11 cellular contexts compared by ENCODE assay signal in the genomic region with DNA sequence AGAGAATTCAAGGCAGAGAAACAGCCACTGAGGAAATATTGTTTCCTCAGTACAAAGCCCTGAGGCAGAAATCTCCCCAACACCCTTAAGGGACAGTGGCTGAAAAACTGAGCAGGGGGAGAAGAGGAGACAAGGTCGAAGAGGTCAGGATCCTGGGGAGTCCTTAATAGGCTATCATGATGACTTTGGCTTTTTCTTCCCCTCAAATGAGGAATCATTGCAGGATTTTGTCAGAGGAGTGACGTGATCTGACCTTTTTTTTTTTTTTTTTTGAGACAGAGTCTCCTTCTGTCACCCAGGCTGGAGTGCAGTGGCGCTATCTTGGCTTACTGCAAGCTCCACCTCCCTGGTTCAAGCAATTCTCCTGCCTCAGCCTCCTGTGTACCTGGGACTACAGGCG. TPM values are rescaled to one million over a fixed set of nuclear protein-coding genes. Genes with fewer than 3 reads are reported as not detected.
DNase-seq lines count a peak whose midpoint lies in the region; ATAC-seq and TF ChIP-seq lines count a peak whose summit lies in the region.
"Had no signal": no experiment of that assay in that cellular context is flagged by ENCODE, and none has a peak within 500 bp of the region (broad histone marks: within the 10 kb centered on the region; RNA-seq: fewer than 3 reads in every experiment).

No MANE protein-coding gene starts in this region.

- H3K4me1 ChIP-seq in CD4-positive, CD25-positive, alpha-beta regulatory T cell (ENCODE audit: control insufficient read depth, insufficient read depth, low read length, poor library complexity, severe bottlenecking) = peaks cover 39% of the 10 kb centered on the region
- H3K4me1 ChIP-seq in IMR-90 (ENCODE audit: control insufficient read depth, insufficient read depth, low read length) = peaks cover 9% of the 10 kb centered on the region
- peaks cover 38% of the 10 kb centered on the region for H3K4me1 ChIP-seq in osteoblast (ENCODE audit: insufficient read depth, low read length)

- ATAC-seq in CD4-positive, CD25-positive, alpha-beta regulatory T cell (ENCODE audit: low read depth in 2 of 2) = no peak
- ATAC-seq in IMR-90 (ENCODE audit: low read depth) (no peak), left colon (no peak), HG03196 (IDR thresholded peaks at IDR 0.05; ENCODE audit: unreplicated experiment) (no peak)

- H3K4me3 ChIP-seq in CD4-positive, CD25-positive, alpha-beta regulatory T cell (ENCODE audit: low read depth, low read length) = no peak overlapping the region
- H3K4me3 ChIP-seq in IMR-90 (ENCODE audit: insufficient read depth, low read depth, low read length) (no peak overlapping the region), osteoblast (ENCODE audit: insufficient read depth, low read length) (no peak overlapping the region)

- peaks cover 26% of the 10 kb centered on the region for H3K36me3 ChIP-seq in CD4-positive, CD25-positive, alpha-beta regulatory T cell (ENCODE audit: control insufficient read depth, insufficient read depth, low read length)
- H3K36me3 ChIP-seq in IMR-90 (ENCODE audit: control insufficient read depth, insufficient read depth, low read length) = peaks cover 24% of the 10 kb centered on the region
- H3K36me3 ChIP-seq in osteoblast (ENCODE audit: insufficient read depth, low read length) = peaks cover 24% of the 10 kb centered on the region

- dilution Hi-C loops in IMR-90 (cut with HindIII; ENCODE audit: low sequenced_read_pairs, unreplicated experiment) = no loop called here

- H4K20me1 ChIP-seq in IMR-90 (ENCODE audit: insufficient read depth, low read length) (peaks cover 96% of the 10 kb centered on the region), osteoblast (ENCODE audit: insufficient read depth, low read length) (peaks cover 88% of the 10 kb centered on the region)

- no peak overlapping the region for H3K18ac ChIP-seq in IMR-90 (ENCODE audit: low read depth, low read length)

- H2AFZ ChIP-seq in IMR-90 (replicated peaks; ENCODE audit: low read length, poor library complexity) (no peak overlapping the region), osteoblast (ENCODE audit: low read length) (no peak overlapping the region)

- no peak overlapping the region for H2BK120ac ChIP-seq in IMR-90 (ENCODE audit: low read depth, low read length)

- CTCF ChIA-PET in IMR-90 (lab: Yijun Ruan, JAX) (interaction anchor here (1.1 to 1.7 kb wide), 2 partner anchors 9 to 16 kb away, joined by 3 read pairs; no protein-coding TSS in a partner anchor), Calu3 (lab: Charles Lee) (no interaction called here)

- H3K27me3 ChIP-seq in CD4-positive, CD25-positive, alpha-beta regulatory T cell (ENCODE audit: control insufficient read depth, insufficient read depth, low read length) = no peaks in the 10 kb centered on the region
- H3K27me3 ChIP-seq in IMR-90 (ENCODE audit: control insufficient read depth, insufficient read depth, low read length) (no peaks in the 10 kb centered on the region), osteoblast (ENCODE audit: insufficient read depth, low read length) (no peaks in the 10 kb centered on the region)

- in situ Hi-C loops in IMR-90 (cut with MboI; ENCODE audit: low sequenced_read_pairs) = no loop called here

- no peaks in the 10 kb centered on the region for H3K9me3 Mint-ChIP-seq in CD4-positive, CD25-positive, alpha-beta regulatory T cell
- H3K9me3 Mint-ChIP-seq in chondrocyte (ENCODE audit: low read depth) (no peaks in the 10 kb centered on the region), Calu3 (ENCODE audit: low read depth, unreplicated experiment) (no peaks in the 10 kb centered on the region)

- BruUV-seq in IMR-90 (replicated peaks; lab: Mats Ljungman, UMichigan) (no TSS peak), Calu3 (replicated peaks; lab: Mats Ljungman, UMichigan) (no TSS peak)

- TF ChIP-seq CTCF in IMR-90 (conservative IDR thresholded peaks at IDR 0.05; ENCODE audit: low read depth, low read length) (no peak), chondrocyte (IDR thresholded peaks at IDR 0.05) (no peak), osteoblast (IDR thresholded peaks at IDR 0.05; ENCODE audit: extremely low read depth, low read depth, low read length) (no peak), Calu3 (IDR thresholded peaks at IDR 0.05; ENCODE audit: unreplicated experiment) (no peak)

- H3K4me2 ChIP-seq in IMR-90 (ENCODE audit: low read depth, low read length) (no peak overlapping the region), osteoblast (ENCODE audit: insufficient read depth, low read length) (no peak overlapping the region)

- intact Hi-C loops in IMR-90 (cut with micrococcal nuclease) (no loop called here), left colon (cut with DNase I, micrococcal nuclease) (no loop called here), Calu3 (cut with micrococcal nuclease; ENCODE audit: unreplicated experiment) (no loop called here)

- H3K9ac ChIP-seq in IMR-90 (ENCODE audit: low read depth, low read length) = no peak overlapping the region

- H3K79me1 ChIP-seq in IMR-90 (ENCODE audit: low read depth in 1 of 2, low read length in 2 of 2) = peaks cover 8 to 60% of the 10 kb centered on the region in 2 experiments; a peak in 3 of 4 replicates

- no peak overlapping the region for H2AK9ac ChIP-seq in IMR-90 (replicated peaks; ENCODE audit: low read depth, low read length, poor library complexity)

- H2BK15ac ChIP-seq in IMR-90 (ENCODE audit: low read depth, low read length) = no peak overlapping the region

- H3K36me3 Mint-ChIP-seq in CD4-positive, CD25-positive, alpha-beta regulatory T cell = peaks cover 21% of the 10 kb centered on the region
- H3K36me3 Mint-ChIP-seq in chondrocyte (ENCODE audit: low read depth) = peaks cover 9% of the 10 kb centered on the region
- peaks cover 20% of the 10 kb centered on the region for H3K36me3 Mint-ChIP-seq in Calu3 (ENCODE audit: insufficient read depth, unreplicated experiment)

- TF ChIP-seq RAD21 in IMR-90 (IDR thresholded peaks at IDR 0.05; ENCODE audit: low read length) = no peak

- POLR2A ChIA-PET in IMR-90 (lab: Charles Lee; ENCODE audit: unreplicated experiment) = no interaction called here

- H3K27ac Mint-ChIP-seq in CD4-positive, CD25-positive, alpha-beta regulatory T cell = peak overlapping the region in 2 of 3 donors; percentile 55 to 81
- H3K27ac Mint-ChIP-seq in chondrocyte (ENCODE audit: unreplicated experiment) = peak overlapping the region; percentile 69
- no peak overlapping the region for H3K27ac Mint-ChIP-seq in Calu3 (ENCODE audit: unreplicated experiment)

- no CpG with 5 or more reads among the region's 4 CpGs for WGBS in IMR-90 (ENCODE audit: extremely low coverage in 2 of 2, insufficient read length in 1 of 2), 2 experiments

- no peak for TF ChIP-seq POLR2A in IMR-90 (IDR thresholded peaks at IDR 0.05; ENCODE audit: low read depth, low read length)

- H3K14ac ChIP-seq in IMR-90 (replicated peaks; ENCODE audit: low read depth, low read length) = no peak overlapping the region

- no peak overlapping the region for H3K56ac ChIP-seq in IMR-90 (ENCODE audit: extremely low read depth, insufficient read depth, low read length)

- no peaks in the 10 kb centered on the region for H3K27me3 Mint-ChIP-seq in CD4-positive, CD25-positive, alpha-beta regulatory T cell
- no peaks in the 10 kb centered on the region for H3K27me3 Mint-ChIP-seq in chondrocyte (ENCODE audit: low read depth)
- no peaks in the 10 kb centered on the region for H3K27me3 Mint-ChIP-seq in Calu3 (ENCODE audit: unreplicated experiment)

- no peak overlapping the region for H2BK5ac ChIP-seq in IMR-90 (ENCODE audit: low read depth, low read length, poor library complexity, severe bottlenecking)

- H3K9me3 ChIP-seq in CD4-positive, CD25-positive, alpha-beta regulatory T cell (ENCODE audit: control insufficient read depth in 2 of 2, low read length in 2 of 2) = no peaks in the 10 kb centered on the region
- H3K9me3 ChIP-seq in IMR-90 (ENCODE audit: control insufficient read depth, insufficient read depth, low read length) = no peaks in the 10 kb centered on the region
- H3K9me3 ChIP-seq in osteoblast (ENCODE audit: low read depth, low read length) = no peaks in the 10 kb centered on the region

- H3K4me1 Mint-ChIP-seq in CD4-positive, CD25-positive, alpha-beta regulatory T cell = peaks cover 27 to 70% (median 57%) of the 10 kb centered on the region in 4 donors
- H3K4me1 Mint-ChIP-seq in chondrocyte (ENCODE audit: low read depth) (peaks cover 51% of the 10 kb centered on the region), Calu3 (ENCODE audit: low read depth, unreplicated experiment) (peaks cover 36% of the 10 kb centered on the region)

- peak overlapping the region in 1 of 4 donors; percentile 79 for H3K4me3 Mint-ChIP-seq in CD4-positive, CD25-positive, alpha-beta regulatory T cell
- H3K4me3 Mint-ChIP-seq in chondrocyte (ENCODE audit: unreplicated experiment) (no peak overlapping the region), Calu3 (ENCODE audit: low read depth, unreplicated experiment) (no peak overlapping the region)

- peaks cover 98% of the 10 kb centered on the region for H3K79me2 ChIP-seq in osteoblast (ENCODE audit: insufficient read depth, low read length)

- H3K4ac ChIP-seq in IMR-90 (ENCODE audit: low read depth, low read length) = no peak overlapping the region

- no peak overlapping the region for H4K5ac ChIP-seq in IMR-90 (ENCODE audit: low read depth, low read length)

- no peak overlapping the region for H4K91ac ChIP-seq in IMR-90 (ENCODE audit: insufficient read depth, low read depth, low read length)

- no peak overlapping the region for H2BK20ac ChIP-seq in IMR-90 (ENCODE audit: low read depth, low read length)

- H3K9me1 ChIP-seq in IMR-90 (ENCODE audit: insufficient read depth, low read length) = peaks cover 18% of the 10 kb centered on the region

- no peak overlapping the region for H4K8ac ChIP-seq in IMR-90 (ENCODE audit: low read depth in 2 of 2, low read length in 2 of 2)

- peak overlapping the region; percentile 29 for H3K27ac ChIP-seq in CD4-positive, CD25-positive, alpha-beta regulatory T cell (ENCODE audit: insufficient read depth, low read length, poor library complexity, severe bottlenecking)
- H3K27ac ChIP-seq in IMR-90 (ENCODE audit: insufficient read depth, low read length) = no peak overlapping the region
- H3K27ac ChIP-seq in osteoblast (ENCODE audit: low read depth, low read length) = peak overlapping the region; percentile 86

- 0 out of 2 replicates have a peak overlapping the region, but pooled peaks have one; percentile 38 for H3K23ac ChIP-seq in IMR-90 (ENCODE audit: low read depth, low read length)

- no peak overlapping the region for H2AK5ac ChIP-seq in IMR-90 (ENCODE audit: low read depth, low read length)

- no peak for DNase-seq in CD4-positive, CD25-positive, alpha-beta regulatory T cell
- no peak for DNase-seq in IMR-90
- no peak for DNase-seq in chondrocyte (ENCODE audit: low spot score)
- DNase-seq in osteoblast (ENCODE audit: insufficient read length, low spot score, missing footprints) = no peak
- DNase-seq in left colon = no peak
- DNase-seq in Calu3 = no peak
- DNase-seq: activated T-cell treated with anti-CD3 and anti-CD28 coated beads for 4 hours, foreskin melanocyte, MM.1S, PC-3 had no signal

RNA-seq across cellular contexts. Expression of gene MAP7D1, which starts 10.2 kb away (rescaled TPM):
- total RNA-seq in CD4-positive, CD25-positive, alpha-beta regulatory T cell = 178 TPM
- polyA plus RNA-seq in CD4-positive, CD25-positive, alpha-beta regulatory T cell = 10 to 100 TPM; 10.1 to 16.3 (median 13.1) TPM
- total RNA-seq in IMR-90 (2012; rRNA removed) = 30.8 and 32.3 TPM in 2 replicates
- polyA plus RNA-seq in IMR-90 (2012; rRNA removed) = 81.9 and 83.2 TPM in 2 replicates
- polyA plus RNA-seq in IMR-90 (2012; cell fraction: cytosol; rRNA removed) = 96.4 and 165 TPM in 2 replicates
- polyA plus RNA-seq in IMR-90 (2012; cell fraction: nucleus; rRNA removed; ENCODE audit: low replicate concordance) = 182 and 323 TPM in 2 replicates
- 159 to 177 TPM (median 173 TPM) in 3 replicates for total RNA-seq in chondrocyte
- total RNA-seq in osteoblast = 106 and 132 TPM in 2 replicates
- 10 to 100 TPM; 38.3 to 62.5 TPM for total RNA-seq in left colon
- 96.2 and 98.3 TPM in 2 replicates for total RNA-seq in Calu3 (2022)

RNA-seq across cellular contexts. Expression of gene TRAPPC3, which starts 16.9 kb away (rescaled TPM):
- total RNA-seq in CD4-positive, CD25-positive, alpha-beta regulatory T cell = 45.6 TPM
- polyA plus RNA-seq in CD4-positive, CD25-positive, alpha-beta regulatory T cell = 100 to 1,000 TPM; 112 to 137 (median 126) TPM
- total RNA-seq in IMR-90 (2012; rRNA removed) = 76.0 and 101 TPM in 2 replicates
- 63.5 and 77.8 TPM in 2 replicates for polyA plus RNA-seq in IMR-90 (2012; rRNA removed)
- 67.3 and 70.8 TPM in 2 replicates for polyA plus RNA-seq in IMR-90 (2012; cell fraction: cytosol; rRNA removed)
- 31.1 and 62.4 TPM in 2 replicates for polyA plus RNA-seq in IMR-90 (2012; cell fraction: nucleus; rRNA removed; ENCODE audit: low replicate concordance)
- total RNA-seq in chondrocyte = 67.7 to 74.5 TPM (median 69.7 TPM) in 3 replicates
- 93.4 and 111 TPM in 2 replicates for total RNA-seq in osteoblast
- 10 to 100 TPM; 62.4 to 63.0 TPM for total RNA-seq in left colon
- total RNA-seq in Calu3 (2022) = 70.3 and 71.5 TPM in 2 replicates

RNA-seq across cellular contexts. Expression of gene COL8A2, which starts 41.1 kb away (rescaled TPM):
- not detected for total RNA-seq in CD4-positive, CD25-positive, alpha-beta regulatory T cell
- polyA plus RNA-seq in CD4-positive, CD25-positive, alpha-beta regulatory T cell = under 1 TPM in 1 of 4 donors, not detected in 3; 0.03 TPM
- total RNA-seq in IMR-90 (2012; rRNA removed) = 0.54 and 0.56 TPM in 2 replicates
- 0.83 and 1.1 TPM in 2 replicates for polyA plus RNA-seq in IMR-90 (2012; rRNA removed)
- polyA plus RNA-seq in IMR-90 (2012; cell fraction: cytosol; rRNA removed) = 0.82 and 1.6 TPM in 2 replicates
- 0.79 and 0.88 TPM in 2 replicates for polyA plus RNA-seq in IMR-90 (2012; cell fraction: nucleus; rRNA removed; ENCODE audit: low replicate concordance)
- total RNA-seq in chondrocyte = 10.8 to 18.1 TPM (median 17.4 TPM) in 3 replicates
- total RNA-seq in osteoblast = 12.7 and 15.2 TPM in 2 replicates
- 1 to 10 TPM in 1 of 2 donors, under 1 TPM in 1; 0.55 to 1.8 TPM for total RNA-seq in left colon
- 0.07 TPM in 1 of 2 replicates, not detected in the other for total RNA-seq in Calu3 (2022)

RNA-seq across cellular contexts. Expression of gene THRAP3, which starts 58.1 kb away (rescaled TPM):
- total RNA-seq in CD4-positive, CD25-positive, alpha-beta regulatory T cell = 84.4 TPM
- polyA plus RNA-seq in CD4-positive, CD25-positive, alpha-beta regulatory T cell = 10 to 100 TPM; 62.5 to 73.7 (median 68.2) TPM
- total RNA-seq in IMR-90 (2012; rRNA removed) = 66.5 and 73.9 TPM in 2 replicates
- 48.9 and 60.6 TPM in 2 replicates for polyA plus RNA-seq in IMR-90 (2012; rRNA removed)
- polyA plus RNA-seq in IMR-90 (2012; cell fraction: cytosol; rRNA removed) = 13.2 and 15.1 TPM in 2 replicates
- polyA plus RNA-seq in IMR-90 (2012; cell fraction: nucleus; rRNA removed; ENCODE audit: low replicate concordance) = 11.6 and 41.9 TPM in 2 replicates
- total RNA-seq in chondrocyte = 88.7 to 106 TPM (median 106 TPM) in 3 replicates
- total RNA-seq in osteoblast = 127 and 137 TPM in 2 replicates
- total RNA-seq in left colon = 10 to 100 TPM; 78.7 to 79.7 TPM
- 97.5 and 99.4 TPM in 2 replicates for total RNA-seq in Calu3 (2022)
